In genomic region chr6:131736010-131736409, GRCh38 we compare ENCODE assay signal across 33 cellular contexts. TPM values are rescaled to one million over a fixed set of nuclear protein-coding genes. Genes with fewer than 3 reads are reported as not detected.
"Had no signal": no experiment of that assay in that cellular context is flagged by ENCODE, and none has a peak within 500 bp of the region (broad histone marks: within the 10 kb centered on the region; RNA-seq: fewer than 3 reads in every experiment).

No MANE protein-coding gene starts in this region.

- H2AFZ ChIP-seq: hepatocyte had no signal

- H3K4me1 Mint-ChIP-seq: natural killer cell; stimulated activated memory B cell treated with anti-CD40 and anti-IgM and Interleukin-4, amounts not matched to agents 10 μg/mL and 1 μg/mL and 100 μg/mL, for 72 hours; stimulated activated naive CD8-positive, alpha-beta T cell treated with anti-CD3 and anti-CD28 coated beads, Interleukin-15, amount 100 ng/mL, for 72 hours had no signal

- H3K4me3 Mint-ChIP-seq: effector memory CD8-positive, alpha-beta T cell; natural killer cell; stimulated activated memory B cell treated with anti-CD40 and anti-IgM and Interleukin-4, amounts not matched to agents 10 μg/mL and 1 μg/mL and 100 μg/mL, for 72 hours; stimulated activated naive CD8-positive, alpha-beta T cell treated with anti-CD3 and anti-CD28 coated beads, Interleukin-15, amount 100 ng/mL, for 72 hours had no signal

- DNase-seq: activated CD4-positive, alpha-beta T cell treated with anti-CD3 and anti-CD28 coated beads for 48 hours; activated CD4-positive, alpha-beta T cell treated with anti-CD3 and anti-CD28 coated beads, Interleukin-2, amount 50 U/mL, for 48 hours; activated CD8-positive, alpha-beta memory T cell treated with anti-CD3 and anti-CD28 coated beads for 24 hours; activated gamma-delta T cell; activated naive CD4-positive, alpha-beta T cell treated with anti-CD3 and anti-CD28 coated beads, Interleukin-2, amount 50 U/mL, for 16 hours; activated T-cell treated with anti-CD3 and anti-CD28 coated beads, Interleukin-2, amount 50 U/mL, for 1 hour; amygdala; caudate nucleus; cortex of kidney; effector memory CD8-positive, alpha-beta T cell; erythroblast; left cardiac atrium; natural killer cell; ovary; sigmoid colon; small intestine; stimulated activated CD4-positive, alpha-beta T cell treated with anti-CD3 and anti-CD28 coated beads, Interleukin-1b, Interleukin-23, amount 100 ng/mL, for 48 hours; stimulated activated CD4-positive, alpha-beta T cell treated with anti-CD3 and anti-CD28 coated beads, Interleukin-4, amount 100 ng/mL, for 4 hours; stimulated activated CD8-positive, alpha-beta memory T cell treated with anti-CD3 and anti-CD28 coated beads, Interleukin-4, amount 100 ng/mL, for 48 hours; stimulated activated naive CD8-positive, alpha-beta T cell treated with anti-CD3 and anti-CD28 coated beads, Interleukin-15, amount 100 ng/mL, for 72 hours; substantia nigra; T-helper 9 cell; upper lobe of right lung; WERI-Rb-1 had no signal

- H3K9me3 ChIP-seq: gastroesophageal sphincter, ovary, sigmoid colon, upper lobe of right lung had no signal

- H3K27ac Mint-ChIP-seq: effector memory CD8-positive, alpha-beta T cell; natural killer cell; progenitor cell of endocrine pancreas; stimulated activated memory B cell treated with anti-CD40 and anti-IgM and Interleukin-4, amounts not matched to agents 10 μg/mL and 1 μg/mL and 100 μg/mL, for 72 hours; stimulated activated naive CD8-positive, alpha-beta T cell treated with anti-CD3 and anti-CD28 coated beads, Interleukin-15, amount 100 ng/mL, for 72 hours had no signal

- H3K4me1 ChIP-seq: gastroesophageal sphincter, sigmoid colon, upper lobe of right lung had no signal

- H3K79me2 ChIP-seq: hepatocyte had no signal

- H3K36me3 Mint-ChIP-seq: natural killer cell had no signal

- H3K27me3 ChIP-seq: gastroesophageal sphincter, hepatocyte, ovary, sigmoid colon, upper lobe of right lung had no signal

- H3K27me3 Mint-ChIP-seq: effector memory CD8-positive, alpha-beta T cell; progenitor cell of endocrine pancreas had no signal

- H3K9me3 Mint-ChIP-seq: effector memory CD8-positive, alpha-beta T cell; natural killer cell; stimulated activated memory B cell treated with anti-CD40 and anti-IgM and Interleukin-4, amounts not matched to agents 10 μg/mL and 1 μg/mL and 100 μg/mL, for 72 hours; stimulated activated naive CD8-positive, alpha-beta T cell treated with anti-CD3 and anti-CD28 coated beads, Interleukin-15, amount 100 ng/mL, for 72 hours had no signal

- H3K4me2 ChIP-seq: hepatocyte had no signal

- H3K27ac ChIP-seq: gastroesophageal sphincter, hepatocyte, ovary, sigmoid colon, upper lobe of right lung, WERI-Rb-1 had no signal

- H3K4me3 ChIP-seq: gastroesophageal sphincter, hepatocyte, ovary, sigmoid colon, upper lobe of right lung had no signal

- H3K36me3 ChIP-seq: gastroesophageal sphincter, ovary, sigmoid colon, upper lobe of right lung, WERI-Rb-1 had no signal

RNA-seq across cellular contexts. Expression of gene CTAGE9, which starts 25.2 kb away (rescaled TPM):
- total RNA-seq: chondrocyte; gastroesophageal sphincter; left cardiac atrium; lower leg skin; mononuclear cell; ovary; progenitor cell of endocrine pancreas; sigmoid colon; T-helper 1 cell treated with Interleukin-12 subunit alpha and Interleukin-12 subunit beta and Interleukin-4 antibody, amounts not matched to agents 30 ng/mL and 1 ng/mL, for 36 hours; upper lobe of right lung had no signal
- polyA plus RNA-seq: hepatocyte, keratinocyte, ovary, sigmoid colon, small intestine had no signal

RNA-seq across cellular contexts. Expression of gene OR2A4, which starts 34.8 kb away (rescaled TPM):
- total RNA-seq: chondrocyte; hepatocyte; left cardiac atrium; ovary; progenitor cell of endocrine pancreas; T-helper 1 cell treated with Interleukin-12 subunit alpha and Interleukin-12 subunit beta and Interleukin-4 antibody, amounts not matched to agents 30 ng/mL and 1 ng/mL, for 36 hours; upper lobe of right lung had no signal
- polyA plus RNA-seq: keratinocyte, ovary, sigmoid colon, small intestine had no signal
